19 cellular contexts compared by ENCODE assay signal in the genomic region with DNA sequence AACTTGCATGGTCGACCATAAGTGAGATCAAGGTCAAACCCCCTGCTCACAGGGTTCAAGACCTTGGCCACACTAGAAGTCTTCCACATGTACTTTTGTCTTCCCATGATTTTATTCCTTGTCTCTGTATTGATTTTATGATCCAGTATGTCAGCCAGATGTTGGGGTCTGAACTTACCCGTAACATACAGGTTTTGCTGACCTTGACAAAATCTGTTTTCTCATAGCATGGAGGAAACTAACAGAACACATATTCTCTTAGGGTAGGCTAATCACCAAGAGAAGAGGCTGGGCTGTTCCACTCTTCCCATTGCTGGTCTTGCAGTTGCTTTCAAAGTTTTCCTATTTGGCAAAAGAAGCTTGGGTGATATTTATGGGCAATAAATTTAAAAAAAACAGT.
"Had no signal": no experiment of that assay in that cellular context is flagged by ENCODE, and none has a peak within 500 bp of the region (broad histone marks: within the 10 kb centered on the region; RNA-seq: fewer than 3 reads in every experiment).

No MANE protein-coding gene starts in this region.

- H3K9ac ChIP-seq: KMS-11, SK-N-SH had no signal

- DNase-seq: Kasumi-1, MM.1S, NCI-H1092 treated with DMSO at 0.1 percent for 48 hours, NCI-H1436, NCI-H187, NCI-H2029, NCI-H2081 treated with DMSO at 0.1 percent for 48 hours, NCI-H2171, NCI-H226, NCI-H446, NCI-H510A, NCI-H524 treated with DMSO at 0.1 percent for 48 hours, NCI-H774, SHP77, SK-N-SH had no signal

- H3K27ac ChIP-seq: HL-60, KMS-11, RWPE1 had no signal

- FAIRE-seq: HTR-8/SVneo had no signal

- H3K4me2 ChIP-seq: KMS-11, SK-N-SH had no signal

- H3K9me3 ChIP-seq: SK-N-SH had no signal
